ENCODE assay signal across 27 cellular contexts in the genomic region with DNA sequence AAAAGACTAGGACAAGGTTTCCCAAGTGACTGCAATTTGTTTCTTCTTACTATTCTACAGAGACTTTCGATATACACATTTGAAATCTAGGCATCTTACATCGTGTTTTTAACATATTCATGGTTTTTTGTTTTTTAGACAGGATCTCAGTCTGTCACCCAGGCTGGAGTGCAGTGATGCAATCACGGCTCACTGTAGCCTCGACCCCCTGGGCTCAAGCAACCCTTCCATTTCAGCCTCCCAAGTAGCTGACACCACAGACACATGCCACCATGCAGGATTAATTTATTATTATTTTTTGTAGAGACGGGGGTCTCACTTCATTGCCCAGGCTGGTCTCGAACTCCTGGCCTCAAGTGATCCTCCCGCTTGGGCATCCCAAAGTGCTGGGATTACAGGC. TPM values are rescaled to one million over a fixed set of nuclear protein-coding genes. Genes with fewer than 3 reads are reported as not detected.
A peak's percentile ranks its signal among the peaks of the same experiment; 100 is the strongest.
DNase-seq lines count a peak whose midpoint lies in the region; ATAC-seq and TF ChIP-seq lines count a peak whose summit lies in the region.
"Had no signal": no experiment of that assay in that cellular context is flagged by ENCODE, and none has a peak within 500 bp of the region (broad histone marks: within the 10 kb centered on the region; RNA-seq: fewer than 3 reads in every experiment).

No MANE protein-coding gene starts in this region.

- peak overlapping the region; percentile 42 for H3K4me2 ChIP-seq in PC-9

- peaks cover 24% of the 10 kb centered on the region for H3F3A ChIP-seq in PC-9 (ENCODE audit: insufficient read depth, low read depth)

- H3K27ac ChIP-seq in PC-9: peak overlapping the region; percentile 45
- H3K27ac ChIP-seq in epithelial cell of prostate: peak overlapping the region; percentile 37
- peak overlapping the region in 2 of 3 donors; percentile 94 to 98 for H3K27ac ChIP-seq in right lobe of liver
- H3K27ac ChIP-seq: C4-2B had no signal

- peak overlapping the region; percentile 60 for H3K4me3 Mint-ChIP-seq in Caco-2 (ENCODE audit: unreplicated experiment)
- H3K4me3 Mint-ChIP-seq: H9, IgD-negative memory B cell, T-cell had no signal

- CTCF ChIA-PET in Caco-2 (lab: Charles Lee): no interaction called here
- CTCF ChIA-PET in PC-9 (lab: Charles Lee): interaction anchor here (0.6 kb wide), 1 partner anchor 96 kb away, joined by 3 read pairs; no protein-coding TSS in a partner anchor

- peaks cover 24% of the 10 kb centered on the region for H3K4me1 Mint-ChIP-seq in Caco-2 (ENCODE audit: low read depth, unreplicated experiment)
- H3K4me1 Mint-ChIP-seq: T-cell had no signal

- H3K27me3 Mint-ChIP-seq in Caco-2 (ENCODE audit: insufficient read depth, unreplicated experiment): no peaks in the 10 kb centered on the region
- H3K27me3 Mint-ChIP-seq: T-cell had no signal

- no peaks in the 10 kb centered on the region for H3K27me3 ChIP-seq in Caco-2 (replicated peaks; ENCODE audit: control insufficient read depth, insufficient read depth, low read length)
- no peaks in the 10 kb centered on the region for H3K27me3 ChIP-seq in PC-9 (ENCODE audit: insufficient read depth, low read depth)
- H3K27me3 ChIP-seq in right lobe of liver: no peaks in the 10 kb centered on the region
- H3K27me3 ChIP-seq: MG63 had no signal

- H3K4me1 ChIP-seq in Caco-2: peaks cover 59% of the 10 kb centered on the region
- H3K4me1 ChIP-seq in PC-9 (replicated peaks; ENCODE audit: insufficient read depth): peaks cover 39% of the 10 kb centered on the region
- peaks cover 0 to 73% (median 20%) of the 10 kb centered on the region in 4 donors for H3K4me1 ChIP-seq in right lobe of liver

- ATAC-seq in right lobe of liver (no peak), HG03521 (IDR thresholded peaks at IDR 0.05; ENCODE audit: unreplicated experiment) (no peak), GM19452 (IDR thresholded peaks at IDR 0.05; ENCODE audit: unreplicated experiment) (no peak)
- ATAC-seq: SK-N-SH treated with all-trans-retinoic acid at 6 μM for 48 hours, T-cell had no signal

- no peak overlapping the region for H2AFZ ChIP-seq in PC-9

- H3K4me3 ChIP-seq in Caco-2 (ENCODE audit: low read depth, low read length): peak overlapping the region; percentile 51
- H3K4me3 ChIP-seq in PC-9: no peak overlapping the region
- H3K4me3 ChIP-seq in right lobe of liver: peak overlapping the region in 2 of 3 donors; percentile 66 to 68
- H3K4me3 ChIP-seq: MG63 had no signal

- H3K9me3 ChIP-seq in Caco-2: no peaks in the 10 kb centered on the region
- H3K9me3 ChIP-seq in PC-9 (ENCODE audit: insufficient read depth, low read depth): no peaks in the 10 kb centered on the region
- no peaks in the 10 kb centered on the region for H3K9me3 ChIP-seq in right lobe of liver
- H3K9me3 ChIP-seq: MG63 had no signal

- H3K36me3 Mint-ChIP-seq in Caco-2 (ENCODE audit: insufficient read depth, unreplicated experiment): peaks cover 12% of the 10 kb centered on the region
- H3K36me3 Mint-ChIP-seq: T-cell had no signal

- TF ChIP-seq CTCF in Caco-2 (IDR thresholded peaks at IDR 0.05; ENCODE audit: insufficient read depth in 1 of 2, low read depth in 1 of 2, low read length in 1 of 2, severe bottlenecking in 1 of 2, unreplicated experiment in 1 of 2) (no peak), PC-9 (conservative IDR thresholded peaks at IDR 0.05) (no peak), right lobe of liver (IDR thresholded peaks at IDR 0.05) (no peak)

- no peaks in the 10 kb centered on the region for H3K9me3 Mint-ChIP-seq in Caco-2 (ENCODE audit: unreplicated experiment)
- H3K9me3 Mint-ChIP-seq: H9, T-cell had no signal

- BruUV-seq in Caco-2 (replicated peaks; lab: Mats Ljungman, UMichigan): no TSS peak
- no TSS peak for BruUV-seq in PC-9 (replicated peaks; lab: Mats Ljungman, UMichigan)

- POLR2A ChIA-PET in Caco-2 (lab: Charles Lee): no interaction called here
- POLR2A ChIA-PET in PC-9 (lab: Charles Lee; ENCODE audit: unreplicated experiment): no interaction called here

- 52% methylated on average over 7 of the region's 7 CpGs for WGBS in right lobe of liver (ENCODE audit: insufficient coverage, low coverage, low lambda C conversion rate, missing lambda C conversion rate)

- H3K79me2 ChIP-seq in PC-9 (ENCODE audit: low read depth): no peaks in the 10 kb centered on the region

- no peaks in the 10 kb centered on the region; the same call in none of the 2 replicates for H3K36me3 ChIP-seq in Caco-2 (ENCODE audit: control insufficient read depth, insufficient read depth, low read length)
- no peaks in the 10 kb centered on the region for H3K36me3 ChIP-seq in PC-9 (ENCODE audit: low read depth)
- no peaks in the 10 kb centered on the region for H3K36me3 ChIP-seq in right lobe of liver
- H3K36me3 ChIP-seq: MG63 had no signal

- H3K9me2 ChIP-seq in PC-9 (ENCODE audit: insufficient read depth): no peaks in the 10 kb centered on the region

- H4K20me1 ChIP-seq in PC-9 (ENCODE audit: insufficient read depth): no peaks in the 10 kb centered on the region

- no peak for TF ChIP-seq POLR2A in right lobe of liver (IDR thresholded peaks at IDR 0.05)

- DNase-seq in Caco-2: no peak
- no peak for DNase-seq in PC-9
- DNase-seq in epithelial cell of prostate (ENCODE audit: low read depth, low spot score): no peak
- no peak for DNase-seq in right lobe of liver
- DNase-seq in glomerular visceral epithelial cell (ENCODE audit: extremely low spot score): no peak
- no peak for DNase-seq in NCI-H2227 treated with DMSO at 0.1 percent for 48 hours (lab: John Stamatoyannopoulos, UW)
- DNase-seq: DMS53, GF-D8, H9, Karpas-422, NCI-H1417, NCI-H1694 treated with DMSO at 0.1 percent for 48 hours, NCI-H2081 treated with DMSO at 0.1 percent for 48 hours, NCI-H2171 treated with DMSO at 0.1 percent for 48 hours, NCI-H446, NCI-H526, OCI-M1, SHP77 treated with DMSO at 0.1 percent for 48 hours, T-cell had no signal

- H3K27ac Mint-ChIP-seq in Caco-2 (ENCODE audit: unreplicated experiment): peak overlapping the region; percentile 83
- H3K27ac Mint-ChIP-seq: H9, IgD-negative memory B cell, T-cell had no signal

- intact Hi-C loops in Caco-2 (cut with micrococcal nuclease; ENCODE audit: unreplicated experiment): no loop called here
- intact Hi-C loops in PC-9 (cut with micrococcal nuclease; ENCODE audit: unreplicated experiment): no loop called here
- intact Hi-C loops in right lobe of liver (cut with DNase I): no loop called here

RNA-seq across cellular contexts. Expression of gene PDZK1, which starts 1.5 kb away (rescaled TPM):
- 90.2 and 98.9 TPM in 2 replicates for total RNA-seq in Caco-2 (2022)
- 2.7 and 3.4 TPM in 2 replicates for total RNA-seq in PC-9 (2021)
- total RNA-seq in right lobe of liver: 100 to 1,000 TPM in 2 of 6 experiments, 10 to 100 TPM in 4; 64.8 to 117 (median 79.2) TPM
- total RNA-seq: H9 had no signal

RNA-seq across cellular contexts. Expression of gene CD160, which starts 13.7 kb away (rescaled TPM):
- total RNA-seq in Caco-2 (2022) (0.16 and 0.20 TPM in 2 replicates), PC-9 (2021) (not detected in 2 replicates), right lobe of liver (1 to 10 TPM in 2 of 6 experiments, under 1 TPM in 2, not detected in 2; 0.19 to 1.5 (median 0.91) TPM)
- total RNA-seq: A172, H9, RPMI7951 had no signal

Comparison
In these comparisons a context has a peak if more than half of its experiments do, and no peak if none do; other contexts are left out.
1. H3K27ac ChIP-seq: peak in every context shown above with its lines; median percentile 96 in right lobe of liver; 45 in PC-9; 37 in epithelial cell of prostate.
2. RNA of gene PDZK1, which starts 1.5 kb away (total RNA-seq): 90.2 to 98.9 TPM in Caco-2 and 64.8 to 117 TPM in right lobe of liver; 2.7 to 3.4 TPM in PC-9; every median in the first group is over 10 times any median in the second.